Comparison of ENCODE assay signal across 30 cellular contexts in the genomic region with DNA sequence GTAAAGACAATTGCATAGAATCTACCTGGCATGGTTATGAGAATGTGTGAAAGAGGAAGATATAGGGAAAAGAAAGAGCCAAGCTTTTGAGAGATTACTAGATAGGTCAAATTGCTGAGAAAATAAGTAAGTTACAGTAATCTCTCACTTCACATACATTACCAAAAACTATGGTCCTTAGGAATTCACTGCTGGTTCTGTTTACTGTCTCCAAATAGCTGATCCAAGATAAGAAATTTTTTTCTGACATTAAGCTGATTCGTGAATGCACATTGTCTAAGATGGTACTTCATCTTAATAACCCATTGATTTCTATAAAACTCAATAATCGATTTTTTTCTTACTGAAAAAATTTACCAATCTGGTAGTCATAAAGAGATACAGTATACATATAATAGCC. TPM values are rescaled to one million over a fixed set of nuclear protein-coding genes. Genes with fewer than 3 reads are reported as not detected.
"Had no signal": no experiment of that assay in that cellular context is flagged by ENCODE, and none has a peak within 500 bp of the region (broad histone marks: within the 10 kb centered on the region; RNA-seq: fewer than 3 reads in every experiment).

No MANE protein-coding gene starts in this region.

- H3K9me3 Mint-ChIP-seq: activated B cell treated with CpG ODN at 0.5 μM for 24 hours; activated CD4-positive, alpha-beta memory T cell treated with anti-CD3 and anti-CD28 coated beads for 36 hours; activated naive CD4-positive, alpha-beta T cell treated with anti-CD3 and anti-CD28 coated beads, Interleukin-2, amount 10 ng/mL, durations not matched to agents 7 days and 5 days; activated naive CD8-positive, alpha-beta T cell treated with anti-CD3 and anti-CD28 coated beads, Interleukin-2, amount 50 U/mL, for 24 hours had no signal

- ATAC-seq: activated naive CD8-positive, alpha-beta T cell treated with anti-CD3 and anti-CD28 coated beads, Interleukin-2, amount 50 U/mL, for 24 hours had no signal

- H3K4me1 ChIP-seq: Peyer's patch, SJSA1 had no signal

- H3K27ac ChIP-seq: brain microvascular endothelial cell, Peyer's patch, SJSA1 had no signal

- H3K4me3 Mint-ChIP-seq: activated B cell treated with CpG ODN at 0.5 μM for 24 hours; activated CD4-positive, alpha-beta memory T cell treated with anti-CD3 and anti-CD28 coated beads for 36 hours; activated naive CD4-positive, alpha-beta T cell treated with anti-CD3 and anti-CD28 coated beads, Interleukin-2, amount 10 ng/mL, durations not matched to agents 7 days and 5 days; activated naive CD8-positive, alpha-beta T cell; activated naive CD8-positive, alpha-beta T cell treated with anti-CD3 and anti-CD28 coated beads, Interleukin-2, amount 50 U/mL, for 24 hours had no signal

- DNase-seq: activated B cell treated with CpG ODN at 0.5 μM for 24 hours; activated CD4-positive, alpha-beta memory T cell treated with anti-CD3 and anti-CD28 coated beads for 36 hours; activated CD4-positive, alpha-beta T cell treated with anti-CD3 and anti-CD28 coated beads for 4 hours; activated CD4-positive, alpha-beta T cell treated with anti-CD3 and anti-CD28 coated beads, Interleukin-2, amount 50 U/mL, for 1 hour; activated CD4-positive, CD25-positive, alpha-beta regulatory T cell treated with anti-CD3 and anti-CD28 coated beads, Interleukin-2, amount 50 U/mL, for 72 hours; activated CD8-positive, alpha-beta memory T cell treated with anti-CD3 and anti-CD28 coated beads, Interleukin-2, amount 50 U/mL, for 48 hours; activated effector memory CD4-positive, alpha-beta T cell treated with Interleukin-2 at 50 U/mL for 16 hours; activated naive CD4-positive, alpha-beta T cell treated with anti-CD3 and anti-CD28 coated beads, Interleukin-2, amount 10 ng/mL, durations not matched to agents 7 days and 5 days; activated naive CD8-positive, alpha-beta T cell treated with anti-CD3 and anti-CD28 coated beads, Interleukin-2, amount 50 U/mL, for 24 hours; activated T-cell treated with anti-CD3 and anti-CD28 coated beads, Interleukin-2, amount 50 U/mL, for 48 hours; amniotic stem cell; aorta; brain microvascular endothelial cell; central memory CD4-positive, alpha-beta T cell; NCI-H1105; NCI-H1436; NCI-H1694; NCI-H1930; NCI-H2081 treated with DMSO at 0.1 percent for 48 hours; NCI-H510A; NCI-H526 treated with DMSO at 0.1 percent for 48 hours; NCI-H82; PC-3; Peyer's patch; RPMI8226; SHP77 treated with DMSO at 0.1 percent for 48 hours; SW 1271; T-helper 9 cell had no signal

- H3K4me3 ChIP-seq: Peyer's patch, SJSA1 had no signal

- H3K9me3 ChIP-seq: Peyer's patch, SJSA1 had no signal

- H3K36me3 Mint-ChIP-seq: activated CD4-positive, alpha-beta memory T cell treated with anti-CD3 and anti-CD28 coated beads for 36 hours; activated naive CD4-positive, alpha-beta T cell treated with anti-CD3 and anti-CD28 coated beads, Interleukin-2, amount 10 ng/mL, durations not matched to agents 7 days and 5 days; activated naive CD8-positive, alpha-beta T cell had no signal

- H3K27me3 ChIP-seq: brain microvascular endothelial cell, Peyer's patch, SJSA1 had no signal

- H3K36me3 ChIP-seq: brain microvascular endothelial cell, Peyer's patch, SJSA1 had no signal

- H3K27ac Mint-ChIP-seq: activated B cell treated with CpG ODN at 0.5 μM for 24 hours; activated CD4-positive, alpha-beta memory T cell treated with anti-CD3 and anti-CD28 coated beads for 36 hours; activated naive CD4-positive, alpha-beta T cell treated with anti-CD3 and anti-CD28 coated beads, Interleukin-2, amount 10 ng/mL, durations not matched to agents 7 days and 5 days; activated naive CD8-positive, alpha-beta T cell; activated naive CD8-positive, alpha-beta T cell treated with anti-CD3 and anti-CD28 coated beads, Interleukin-2, amount 50 U/mL, for 24 hours had no signal

RNA-seq across cellular contexts. Expression of a gene that starts 17.4 kb away (rescaled TPM):
- total RNA-seq: activated B cell treated with CpG ODN at 0.5 μM for 24 hours; activated CD4-positive, alpha-beta memory T cell treated with anti-CD3 and anti-CD28 coated beads for 36 hours; Peyer's patch had no signal
